Comparison of ENCODE assay signal across 8 cellular contexts in the genomic region with DNA sequence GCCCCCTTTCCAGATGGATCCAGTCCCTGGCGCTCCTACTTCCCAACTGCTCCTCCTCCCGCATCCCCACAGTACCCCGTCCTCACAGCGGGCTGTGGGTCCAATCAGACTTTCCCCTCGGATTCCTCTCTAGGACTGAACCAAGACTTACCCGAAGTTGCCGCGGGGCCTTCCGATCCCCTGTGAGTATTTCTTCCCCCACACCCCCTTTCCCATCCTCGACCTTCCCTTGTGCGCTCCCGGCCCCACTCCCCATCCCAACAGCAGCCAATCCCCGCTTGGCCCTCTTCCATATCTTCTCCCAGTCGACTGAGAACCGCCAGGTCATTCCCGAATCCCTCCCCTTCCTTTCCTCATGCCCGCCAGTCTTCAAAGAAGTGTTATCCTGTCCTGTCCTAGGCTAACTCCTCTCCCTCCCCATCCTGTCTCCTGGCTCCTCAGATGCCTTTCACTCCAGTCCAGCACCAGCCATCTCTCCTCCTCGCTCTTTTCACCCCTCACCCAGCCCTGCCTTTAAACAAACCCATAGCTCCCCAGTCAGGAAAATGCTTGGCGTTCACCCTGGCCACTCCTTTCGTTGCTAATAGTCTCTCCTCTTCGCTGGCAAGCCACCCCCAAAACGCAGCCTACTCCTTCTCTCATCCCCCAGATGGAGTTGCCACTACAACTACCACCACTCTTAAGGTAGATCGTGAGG. TPM values are rescaled to one million over a fixed set of nuclear protein-coding genes. Genes with fewer than 3 reads are reported as not detected.
DNase-seq lines count a peak whose midpoint lies in the region; ATAC-seq, FAIRE-seq and TF ChIP-seq lines count a peak whose summit lies in the region.

No MANE protein-coding gene starts in this region.

- H3K27ac ChIP-seq in Karpas-422 (ENCODE audit: low read length) (0 out of 2 replicates have a peak overlapping the region, but pooled peaks have one; percentile 30), iPS-18a (ENCODE audit: low read length) (peak overlapping the region; percentile 60), small intestine (ENCODE audit: low read depth in 1 of 2, low read length in 1 of 2) (peak overlapping the region; percentile 66 to 90)

- FAIRE-seq in small intestine (lab: Jason Lieb, UNC), result no peak

- H3K9me3 ChIP-seq in Karpas-422 (ENCODE audit: low read length) (no peaks in the 10 kb centered on the region), iPS-18a (ENCODE audit: control insufficient read depth, low read depth, low read length) (no peaks in the 10 kb centered on the region), small intestine (ENCODE audit: control insufficient read depth, low read depth) (no peaks in the 10 kb centered on the region)

- H3K36me3 ChIP-seq in Karpas-422 (ENCODE audit: insufficient read depth, low read length) (no peaks in the 10 kb centered on the region), iPS-18a (ENCODE audit: control insufficient read depth, low read depth, low read length) (peaks cover 11% of the 10 kb centered on the region), small intestine (ENCODE audit: control insufficient read depth in 2 of 2, insufficient read depth in 2 of 2, low read length in 2 of 2) (peaks cover 0 to 6% of the 10 kb centered on the region in 2 donors)

- no peaks in the 10 kb centered on the region for H4K20me1 ChIP-seq in Karpas-422 (ENCODE audit: insufficient read depth, low read depth, low read length)

- H3K4me1 ChIP-seq in Karpas-422 (ENCODE audit: low read length) (peaks cover 24% of the 10 kb centered on the region), iPS-18a (ENCODE audit: control insufficient read depth, low read depth, low read length) (peaks cover 4% of the 10 kb centered on the region), small intestine (ENCODE audit: control insufficient read depth in 2 of 2, insufficient read depth in 1 of 2, low read depth in 1 of 2, low read length in 1 of 2) (peaks cover 0 to 10% of the 10 kb centered on the region in 2 donors)

- no peak for ATAC-seq in activated CD4-positive, CD25-positive, alpha-beta regulatory T cell treated with anti-CD3 and anti-CD28 coated beads, Interleukin-2, amount 50 U/mL, for 24 hours
- no peak for ATAC-seq in GM19455 (IDR thresholded peaks at IDR 0.05; ENCODE audit: unreplicated experiment)

- peak overlapping the region; percentile 44; the same call in 1 of the 2 replicates for H2AFZ ChIP-seq in Karpas-422 (ENCODE audit: low read length)

- peak overlapping the region; percentile 95 for H3K4me2 ChIP-seq in Karpas-422 (ENCODE audit: low read depth, low read length, poor library complexity, severe bottlenecking)

- TF ChIP-seq CTCF in astrocyte of the cerebellum (IDR thresholded peaks at IDR 0.05; ENCODE audit: low read depth, low read length, missing control alignments), result no peak

- in situ Hi-C loops in astrocyte of the cerebellum (cut with HindIII; ENCODE audit: low sequenced_read_pairs), result no loop called here

- H3K4me3 ChIP-seq in Karpas-422 (ENCODE audit: low read length) (peak overlapping the region; percentile 91), astrocyte of the cerebellum (ENCODE audit: low read depth, low read length) (peak overlapping the region; percentile 99), iPS-18a (ENCODE audit: low read length) (peak overlapping the region; percentile 89), small intestine (ENCODE audit: low read depth in 1 of 2, low read length in 2 of 2) (peak overlapping the region; percentile 50 to 67)

- H3K9ac ChIP-seq in Karpas-422 (ENCODE audit: low read length) (peak overlapping the region; percentile 95), iPS-18a (ENCODE audit: low read length) (peak overlapping the region; percentile 79)

- peak; percentile 63 for DNase-seq in Daoy (ENCODE audit: low read depth)
- no peak for DNase-seq in Karpas-422
- DNase-seq in astrocyte of the cerebellum (ENCODE audit: low read depth), result no peak
- peak; percentile 24 for DNase-seq in small intestine
- DNase-seq in pons (ENCODE audit: low spot score), result no peak

- 11 to 15% (median 12%) methylated on average over 23 of the region's 23 CpGs for WGBS in small intestine, 3 donors

- H3K27me3 ChIP-seq in Karpas-422 (ENCODE audit: low read length) (no peaks in the 10 kb centered on the region), iPS-18a (ENCODE audit: control insufficient read depth, insufficient read depth, low read length) (no peaks in the 10 kb centered on the region), small intestine (ENCODE audit: control insufficient read depth in 2 of 2, insufficient read depth in 2 of 2, low read length in 2 of 2) (no peaks in the 10 kb centered on the region)

- H3K9me2 ChIP-seq in Karpas-422 (replicated peaks; ENCODE audit: insufficient read depth, low read length), result no peaks in the 10 kb centered on the region

- H3K79me2 ChIP-seq in Karpas-422 (ENCODE audit: low read length), result peaks cover 30% of the 10 kb centered on the region

RNA-seq across cellular contexts. Expression of a gene that starts 0.6 kb away (rescaled TPM):
- total RNA-seq in Daoy (2014; rRNA removed; shearing (Covaris generic)), result 72.8 and 93.9 TPM in 2 replicates
- 34.5 and 37.6 TPM in 2 replicates for total RNA-seq in Karpas-422 (2014; rRNA removed; shearing (Covaris generic); ENCODE audit: low replicate concordance)
- polyA plus RNA-seq in small intestine, result 10 to 100 TPM; 29.3 to 38.5 (median 37.8) TPM

RNA-seq across cellular contexts. Expression of a gene that starts 0.9 kb away (rescaled TPM):
- total RNA-seq in Daoy (2014; rRNA removed; shearing (Covaris generic)), result 76.5 and 85.5 TPM in 2 replicates
- total RNA-seq in Karpas-422 (2014; rRNA removed; shearing (Covaris generic); ENCODE audit: low replicate concordance), result 16.2 and 75.3 TPM in 2 replicates
- polyA plus RNA-seq in small intestine, result 10 to 100 TPM; 34.9 to 49.4 (median 48.0) TPM

RNA-seq across cellular contexts. Expression of a gene that starts 45.5 kb away (rescaled TPM):
- 34.8 and 55.2 TPM in 2 replicates for total RNA-seq in Daoy (2014; rRNA removed; shearing (Covaris generic))
- total RNA-seq in Karpas-422 (2014; rRNA removed; shearing (Covaris generic); ENCODE audit: low replicate concordance), result 20.8 and 28.2 TPM in 2 replicates
- 10 to 100 TPM; 17.0 to 35.3 (median 17.9) TPM for polyA plus RNA-seq in small intestine

RNA-seq across cellular contexts. Expression of a gene that starts 45.9 kb away (rescaled TPM):
- total RNA-seq in Daoy (2014; rRNA removed; shearing (Covaris generic)), result 56.6 and 67.4 TPM in 2 replicates
- total RNA-seq in Karpas-422 (2014; rRNA removed; shearing (Covaris generic); ENCODE audit: low replicate concordance), result 28.3 and 40.1 TPM in 2 replicates
- 100 to 1,000 TPM in 2 of 3 donors, 10 to 100 TPM in 1; 78.3 to 198 (median 132) TPM for polyA plus RNA-seq in small intestine

Comparison
In these comparisons a context has a peak if more than half of its experiments do, and no peak if none do; other contexts are left out.
1. DNase-seq: peak in Daoy (single experiment) and small intestine (single experiment); none in Karpas-422 (single experiment), astrocyte of the cerebellum (single experiment) and pons (single experiment).
2. Peak in every context shown above with its lines, with median percentiles within 50 percentile points of each other: H3K27ac ChIP-seq and H3K4me3 ChIP-seq.